18 cellular contexts compared by ENCODE assay signal in genomic region chr21:43785134-43785533, GRCh38. TPM values are rescaled to one million over a fixed set of nuclear protein-coding genes. Genes with fewer than 3 reads are reported as not detected.
DNase-seq lines count a peak whose midpoint lies in the region; ATAC-seq, FAIRE-seq and TF ChIP-seq lines count a peak whose summit lies in the region.
"Had no signal": no experiment of that assay in that cellular context is flagged by ENCODE, and none has a peak within 500 bp of the region (broad histone marks: within the 10 kb centered on the region; RNA-seq: fewer than 3 reads in every experiment).

No MANE protein-coding gene starts in this region.

- no peak for ATAC-seq in stimulated activated memory B cell treated with anti-CD40 and anti-IgM and Interleukin-4, amounts not matched to agents 10 μg/mL and 1 μg/mL and 100 μg/mL, for 72 hours
- no peak for ATAC-seq in HG02970 (IDR thresholded peaks at IDR 0.05; ENCODE audit: low FRiP score, unreplicated experiment)
- ATAC-seq: A549 had no signal

- no peaks in the 10 kb centered on the region for H3K27me3 Mint-ChIP-seq in stimulated activated memory B cell treated with anti-CD40 and anti-IgM and Interleukin-4, amounts not matched to agents 10 μg/mL and 1 μg/mL and 100 μg/mL, for 72 hours
- H3K27me3 Mint-ChIP-seq: CD4-positive, alpha-beta T cell had no signal

- no peak for FAIRE-seq in RCC 7860 (lab: Jason Lieb, UNC)
- FAIRE-seq: A549, D721Med, G401.6, GM12891, GM19239, H1 had no signal

- H3K27ac Mint-ChIP-seq in stimulated activated memory B cell treated with anti-CD40 and anti-IgM and Interleukin-4, amounts not matched to agents 10 μg/mL and 1 μg/mL and 100 μg/mL, for 72 hours = no peak overlapping the region
- H3K27ac Mint-ChIP-seq: CD4-positive, alpha-beta T cell; H9 had no signal

- H3K27ac ChIP-seq in esophagus squamous epithelium = peak overlapping the region; percentile 57 to 99 (median 90)
- H3K27ac ChIP-seq: A549, C4-2B had no signal

- H3K9me3 ChIP-seq in adipocyte (ENCODE audit: control insufficient read depth, low read length) = no peaks in the 10 kb centered on the region
- H3K9me3 ChIP-seq in esophagus squamous epithelium = no peaks in the 10 kb centered on the region
- H3K9me3 ChIP-seq: A549, Caco-2 had no signal

- no peaks in the 10 kb centered on the region for H3K9me3 Mint-ChIP-seq in stimulated activated memory B cell treated with anti-CD40 and anti-IgM and Interleukin-4, amounts not matched to agents 10 μg/mL and 1 μg/mL and 100 μg/mL, for 72 hours
- H3K9me3 Mint-ChIP-seq: CD4-positive, alpha-beta T cell had no signal

- H3K27me3 ChIP-seq in adipocyte (replicated peaks; ENCODE audit: control insufficient read depth, insufficient read depth, low read length) (no peaks in the 10 kb centered on the region), esophagus squamous epithelium (no peaks in the 10 kb centered on the region)

- TF ChIP-seq POLR2A in esophagus squamous epithelium (IDR thresholded peaks at IDR 0.05) = no peak

- WGBS in esophagus squamous epithelium, 2 donors = 38 to 41% methylated on average over 3 of the region's 3 CpGs

- H3K4me3 Mint-ChIP-seq in stimulated activated memory B cell treated with anti-CD40 and anti-IgM and Interleukin-4, amounts not matched to agents 10 μg/mL and 1 μg/mL and 100 μg/mL, for 72 hours = no peak overlapping the region
- H3K4me3 Mint-ChIP-seq: CD4-positive, alpha-beta T cell; H9 had no signal

- H3K4me3 ChIP-seq in adipocyte (ENCODE audit: low read length) (no peak overlapping the region), esophagus squamous epithelium (peak overlapping the region in 1 of 4 donors; percentile 18)
- H3K4me3 ChIP-seq: A549 had no signal

- H3K36me3 ChIP-seq in adipocyte (ENCODE audit: control insufficient read depth, insufficient read depth, low read length, severe bottlenecking) (no peaks in the 10 kb centered on the region), esophagus squamous epithelium (no peaks in the 10 kb centered on the region)

- H3K4me1 ChIP-seq in adipocyte (ENCODE audit: control insufficient read depth, insufficient read depth, low read length) (peaks cover 16% of the 10 kb centered on the region), esophagus squamous epithelium (peaks cover 21 to 59% (median 32%) of the 10 kb centered on the region in 3 donors)

- no peaks in the 10 kb centered on the region for H3K36me3 Mint-ChIP-seq in stimulated activated memory B cell treated with anti-CD40 and anti-IgM and Interleukin-4, amounts not matched to agents 10 μg/mL and 1 μg/mL and 100 μg/mL, for 72 hours

- no peak for TF ChIP-seq CTCF in esophagus squamous epithelium (IDR thresholded peaks at IDR 0.05)

- intact Hi-C loops in esophagus squamous epithelium (cut with DNase I) = no loop called here

- H3K4me1 Mint-ChIP-seq in stimulated activated memory B cell treated with anti-CD40 and anti-IgM and Interleukin-4, amounts not matched to agents 10 μg/mL and 1 μg/mL and 100 μg/mL, for 72 hours = peaks cover 20% of the 10 kb centered on the region

- H3K9ac ChIP-seq in adipocyte (ENCODE audit: low read length) = no peak overlapping the region

- DNase-seq in NCI-H226 (peak; percentile 38), adipocyte (ENCODE audit: low read depth) (peak; percentile 12), esophagus squamous epithelium (lab: John Stamatoyannopoulos, UW) (no peak), activated T-cell treated with anti-CD3 and anti-CD28 coated beads for 4 hours (no peak), RCC 7860 (ENCODE audit: low spot score) (no peak)
- DNase-seq: AML-193; Caco-2; CD4-positive, alpha-beta T cell; H9 had no signal

RNA-seq across cellular contexts. Expression of gene RRP1, which starts 4.2 kb away (rescaled TPM):
- total RNA-seq in esophagus squamous epithelium = 10 to 100 TPM; 22.5 to 37.2 (median 30.4) TPM

RNA-seq across cellular contexts. Expression of gene CSTB, which starts 9.0 kb away (rescaled TPM):
- total RNA-seq in esophagus squamous epithelium = 100 to 1,000 TPM; 375 to 700 (median 481) TPM

Comparison
In these comparisons a context has a peak if more than half of its experiments do, and no peak if none do; other contexts are left out.
1. DNase-seq: peak in NCI-H226 (single experiment) and adipocyte (single experiment); none in esophagus squamous epithelium (single experiment), activated T-cell treated with anti-CD3 and anti-CD28 coated beads for 4 hours (single experiment) and RCC 7860 (single experiment).